17 cellular contexts compared by ENCODE assay signal in genomic region chr10:77371421-77371820, GRCh38.
DNase-seq lines count a peak whose midpoint lies in the region; ATAC-seq and TF ChIP-seq lines count a peak whose summit lies in the region.
"Had no signal": no experiment of that assay in that cellular context is flagged by ENCODE, and none has a peak within 500 bp of the region (broad histone marks: within the 10 kb centered on the region; RNA-seq: fewer than 3 reads in every experiment).

No MANE protein-coding gene starts in this region.

- DNase-seq in Panc1 (ENCODE audit: low read depth, low spot score) (no peak), right lobe of liver (no peak), HAP-1 (ENCODE audit: low spot score in 2 of 2) (no peak), caudate nucleus (lab: John Stamatoyannopoulos, UW) (no peak)
- DNase-seq in CD8-positive, alpha-beta T cell: no peak
- DNase-seq: AML-193; CD8-positive, alpha-beta memory T cell; COR-L47; GF-D8; GM23248; HCEC 1CT; Karpas-422; KBM-7 had no signal

- CTCF ChIA-PET in Panc1 (lab: Charles Lee): no interaction called here
- CTCF ChIA-PET in CD8-positive, alpha-beta T cell (lab: Charles Lee): no interaction called here

- intact Hi-C loops in Panc1 (cut with micrococcal nuclease; ENCODE audit: unreplicated experiment): no loop called here
- intact Hi-C loops in right lobe of liver (cut with DNase I): no loop called here
- intact Hi-C loops in CD8-positive, alpha-beta T cell (cut with DNase I, micrococcal nuclease): no loop called here

- H3K9me3 ChIP-seq in Panc1 (ENCODE audit: control insufficient read depth, insufficient read depth, low read depth, low read length) (peaks cover 11% of the 10 kb centered on the region; the same call in 1 of the 2 replicates), right lobe of liver (no peaks in the 10 kb centered on the region), HAP-1 (no peaks in the 10 kb centered on the region)
- no peaks in the 10 kb centered on the region for H3K9me3 ChIP-seq in CD8-positive, alpha-beta T cell (ENCODE audit: low read length)

- in situ Hi-C loops in Panc1 (cut with HindIII; ENCODE audit: low pct_unique_long_range_greater_than_20kb, low sequenced_read_pairs): no loop called here
- in situ Hi-C loops in HAP-1 (cut with MboI; ENCODE audit: low sequenced_read_pairs): no loop called here

- H3K9me3 Mint-ChIP-seq in CD8-positive, alpha-beta T cell: peaks cover 13% of the 10 kb centered on the region

- no peaks in the 10 kb centered on the region for H3K4me1 Mint-ChIP-seq in CD8-positive, alpha-beta T cell (ENCODE audit: low read depth)
- H3K4me1 Mint-ChIP-seq: CD8-positive, alpha-beta memory T cell had no signal

- H3K4me3 Mint-ChIP-seq in CD8-positive, alpha-beta T cell: no peak overlapping the region
- H3K4me3 Mint-ChIP-seq: CD8-positive, alpha-beta memory T cell; IgD-negative memory B cell had no signal

- no peaks in the 10 kb centered on the region for H3K36me3 ChIP-seq in Panc1 (ENCODE audit: control insufficient read depth, insufficient read depth, low read length)
- H3K36me3 ChIP-seq in right lobe of liver: no peaks in the 10 kb centered on the region
- H3K36me3 ChIP-seq in HAP-1 (replicated peaks): no peaks in the 10 kb centered on the region
- no peaks in the 10 kb centered on the region for H3K36me3 ChIP-seq in CD8-positive, alpha-beta T cell (ENCODE audit: insufficient read depth, low read length)

- H3K36me3 Mint-ChIP-seq in CD8-positive, alpha-beta T cell: no peaks in the 10 kb centered on the region

- POLR2A ChIA-PET in Panc1 (lab: Charles Lee): interaction anchor here (0.8 kb wide), 1 partner anchor 11 kb away, joined by 3 read pairs; no protein-coding TSS in a partner anchor
- POLR2A ChIA-PET in CD8-positive, alpha-beta T cell (lab: Charles Lee): interaction anchor here (0.7 kb wide), 1 partner anchor 349 kb away, joined by 3 read pairs; no protein-coding TSS in a partner anchor

- 30% methylated on average over 1 of the region's 1 CpG for WGBS in right lobe of liver (ENCODE audit: insufficient coverage, low coverage, low lambda C conversion rate, missing lambda C conversion rate)

- H3K27me3 Mint-ChIP-seq in CD8-positive, alpha-beta T cell (ENCODE audit: low read depth): peaks cover 8% of the 10 kb centered on the region
- H3K27me3 Mint-ChIP-seq: IgD-negative memory B cell had no signal

- H3K4me1 ChIP-seq in Panc1 (ENCODE audit: control insufficient read depth, insufficient read depth, low read length) (peaks cover 14% of the 10 kb centered on the region), right lobe of liver (peaks cover 0 to 29% (median 12%) of the 10 kb centered on the region in 4 donors), HAP-1 (no peaks in the 10 kb centered on the region)
- no peaks in the 10 kb centered on the region for H3K4me1 ChIP-seq in CD8-positive, alpha-beta T cell (ENCODE audit: insufficient read depth, low read length)

- ATAC-seq in Panc1 (peak; percentile 22; the same call in 1 of the 2 replicates), right lobe of liver (peak in 3 of 4 donors; percentile 21 to 61 (median 46))
- no peak for ATAC-seq in CD8-positive, alpha-beta T cell
- ATAC-seq: GM12878 had no signal

- TF ChIP-seq CTCF in 22Rv1 (IDR thresholded peaks at IDR 0.05): no peak
- TF ChIP-seq CTCF in C4-2B (conservative IDR thresholded peaks at IDR 0.05): no peak
- no peak for TF ChIP-seq CTCF in Panc1 (IDR thresholded peaks at IDR 0.05)
- no peak for TF ChIP-seq CTCF in right lobe of liver (IDR thresholded peaks at IDR 0.05)
- no peak for TF ChIP-seq CTCF in CD8-positive, alpha-beta T cell (IDR thresholded peaks at IDR 0.05)

- TF ChIP-seq POLR2A in right lobe of liver (IDR thresholded peaks at IDR 0.05): no peak

- H3K27ac ChIP-seq in 22Rv1 (peak overlapping the region; percentile 99), C4-2B (peak overlapping the region; percentile 97), Panc1 (ENCODE audit: low read length) (peak overlapping the region; percentile 39; the same call in 1 of the 2 replicates), right lobe of liver (peak overlapping the region in 1 of 3 donors; percentile 66), caudate nucleus (ENCODE audit: low read depth, low read length) (no peak overlapping the region)
- H3K27ac ChIP-seq in CD8-positive, alpha-beta T cell (ENCODE audit: low read depth, low read length): no peak overlapping the region
- H3K27ac ChIP-seq: GM23248 had no signal

- H3K4me3 ChIP-seq in Panc1 (ENCODE audit: low read depth in 2 of 2, low read length in 2 of 2): no peak overlapping the region
- no peak overlapping the region for H3K4me3 ChIP-seq in right lobe of liver
- no peak overlapping the region for H3K4me3 ChIP-seq in HAP-1
- H3K4me3 ChIP-seq in CD8-positive, alpha-beta T cell (ENCODE audit: low read depth, low read length): no peak overlapping the region
- H3K4me3 ChIP-seq: GM12878, GM23248 had no signal

- no peak overlapping the region for H3K27ac Mint-ChIP-seq in CD8-positive, alpha-beta T cell
- H3K27ac Mint-ChIP-seq: CD8-positive, alpha-beta memory T cell; IgD-negative memory B cell had no signal

- H3K27me3 ChIP-seq in Panc1 (ENCODE audit: control insufficient read depth, insufficient read depth, low read length) (no peaks in the 10 kb centered on the region), right lobe of liver (no peaks in the 10 kb centered on the region), HAP-1 (ENCODE audit: low read depth) (no peaks in the 10 kb centered on the region)
- no peaks in the 10 kb centered on the region for H3K27me3 ChIP-seq in CD8-positive, alpha-beta T cell (ENCODE audit: insufficient read depth, low read length)

- no TSS peak for BruUV-seq in Panc1 (replicated peaks; lab: Mats Ljungman, UMichigan)

Comparison
In these comparisons a context has a peak if more than half of its experiments do, and no peak if none do; other contexts are left out.
1. H3K27ac ChIP-seq: peak in 22Rv1 (single experiment), C4-2B (single experiment) and Panc1 (single experiment); none in CD8-positive, alpha-beta T cell (single experiment) and caudate nucleus (single experiment).